18 cellular contexts compared by ENCODE assay signal in genomic region chr12:52440821-52441319, GRCh38. TPM values are rescaled to one million over a fixed set of nuclear protein-coding genes. Genes with fewer than 3 reads are reported as not detected.
DNase-seq lines count a peak whose midpoint lies in the region; ATAC-seq, FAIRE-seq and TF ChIP-seq lines count a peak whose summit lies in the region.
"Had no signal": no experiment of that assay in that cellular context is flagged by ENCODE, and none has a peak within 500 bp of the region (broad histone marks: within the 10 kb centered on the region; RNA-seq: fewer than 3 reads in every experiment).

No MANE protein-coding gene starts in this region.

- no peak overlapping the region for H3K4me3 ChIP-seq in esophagus squamous epithelium
- no peak overlapping the region for H3K4me3 ChIP-seq in skeletal muscle cell (ENCODE audit: low read depth, low read length)
- H3K4me3 ChIP-seq: heart right ventricle, ovary had no signal

- no peak for ATAC-seq in GM18520 (IDR thresholded peaks at IDR 0.05; ENCODE audit: unreplicated experiment)
- ATAC-seq in GM19351 (IDR thresholded peaks at IDR 0.05; ENCODE audit: unreplicated experiment): no peak

- no peak for TF ChIP-seq CTCF in esophagus squamous epithelium (IDR thresholded peaks at IDR 0.05)

- DNase-seq in NOMO-1 treated with dmso at 0.1 percent for 144 hours (lab: John Stamatoyannopoulos, UW; ENCODE audit: unreplicated experiment) (peak; percentile 10), NOMO-1 treated with DMSO at 0.1 percent for 48 hours (lab: John Stamatoyannopoulos, UW; ENCODE audit: unreplicated experiment) (no peak), RCC 7860 (ENCODE audit: low spot score) (peak; percentile 93), esophagus squamous epithelium (lab: John Stamatoyannopoulos, UW) (no peak), skeletal muscle cell (ENCODE audit: low read depth) (peak; percentile 29), epidermal melanocyte (ENCODE audit: insufficient read length, low spot score) (no peak)
- DNase-seq: activated CD8-positive, alpha-beta memory T cell treated with anti-CD3 and anti-CD28 coated beads, Interleukin-2, amount 50 U/mL, for 4 hours; DMS79; heart right ventricle; NCI-H1436; NCI-H774; ovary had no signal

- intact Hi-C loops in esophagus squamous epithelium (cut with DNase I): no loop called here

- no peaks in the 10 kb centered on the region for H3K36me3 ChIP-seq in esophagus squamous epithelium
- H3K36me3 ChIP-seq: heart right ventricle, ovary had no signal

- H3K27ac ChIP-seq in esophagus squamous epithelium: peak overlapping the region; percentile 50 to 73 (median 61)
- H3K27ac ChIP-seq: heart right ventricle, ovary had no signal

- no peaks in the 10 kb centered on the region for H3K9me3 ChIP-seq in esophagus squamous epithelium
- H3K9me3 ChIP-seq: heart right ventricle, ovary had no signal

- peaks cover 0 to 7% (median 0%) of the 10 kb centered on the region in 4 donors for H3K27me3 ChIP-seq in esophagus squamous epithelium
- H3K27me3 ChIP-seq: ovary had no signal

- no peak for TF ChIP-seq POLR2A in esophagus squamous epithelium (IDR thresholded peaks at IDR 0.05)

- no peak for FAIRE-seq in RCC 7860 (lab: Jason Lieb, UNC)
- FAIRE-seq: A204.1, H1 had no signal

- WGBS in esophagus squamous epithelium, 2 donors: 49 to 81% methylated on average over 3 to 5 of the region's 5 CpGs

- H3K4me1 ChIP-seq in esophagus squamous epithelium: peaks cover 23 to 79% (median 30%) of the 10 kb centered on the region in 3 donors

RNA-seq across cellular contexts. Expression of gene KRT75, which starts 6.7 kb away (rescaled TPM):
- under 1 TPM in 1 of 4 donors, not detected in 3; 0.44 TPM for total RNA-seq in esophagus squamous epithelium
- total RNA-seq: H1, heart right ventricle, urinary bladder had no signal

RNA-seq across cellular contexts. Expression of gene KRT6B, which starts 11.1 kb away (rescaled TPM):
- 1,000 to 10,000 TPM in 3 of 4 donors, 100 to 1,000 TPM in 1; 308 to 3,585 (median 1,609) TPM for total RNA-seq in esophagus squamous epithelium
- total RNA-seq: H1, heart right ventricle, urinary bladder had no signal

RNA-seq across cellular contexts. Expression of gene KRT6C, which starts 32.7 kb away (rescaled TPM):
- 1,000 to 10,000 TPM in 3 of 4 donors, 10 to 100 TPM in 1; 99.0 to 3,532 (median 1,742) TPM for total RNA-seq in esophagus squamous epithelium
- total RNA-seq: H1, heart right ventricle, HT-29, urinary bladder had no signal

RNA-seq across cellular contexts. Expression of gene KRT82, which starts 34.7 kb away (rescaled TPM):
- total RNA-seq in esophagus squamous epithelium: not detected
- total RNA-seq: H1, heart right ventricle, HT-29, ovary, urinary bladder had no signal

RNA-seq across cellular contexts. Expression of gene KRT6A, which starts 52.2 kb away (rescaled TPM):
- over 10,000 TPM in 3 of 4 donors, 1,000 to 10,000 TPM in 1; 1,263 to 22,053 (median 17,717) TPM for total RNA-seq in esophagus squamous epithelium
- total RNA-seq: H1, HT-29, urinary bladder had no signal

Comparison
In these comparisons a context has a peak if more than half of its experiments do, and no peak if none do; other contexts are left out.
1. DNase-seq: peak in NOMO-1 treated with dmso at 0.1 percent for 144 hours (single experiment), RCC 7860 (single experiment) and skeletal muscle cell (single experiment); none in NOMO-1 treated with DMSO at 0.1 percent for 48 hours (single experiment), esophagus squamous epithelium (single experiment) and epidermal melanocyte (single experiment).